In the genomic region with DNA sequence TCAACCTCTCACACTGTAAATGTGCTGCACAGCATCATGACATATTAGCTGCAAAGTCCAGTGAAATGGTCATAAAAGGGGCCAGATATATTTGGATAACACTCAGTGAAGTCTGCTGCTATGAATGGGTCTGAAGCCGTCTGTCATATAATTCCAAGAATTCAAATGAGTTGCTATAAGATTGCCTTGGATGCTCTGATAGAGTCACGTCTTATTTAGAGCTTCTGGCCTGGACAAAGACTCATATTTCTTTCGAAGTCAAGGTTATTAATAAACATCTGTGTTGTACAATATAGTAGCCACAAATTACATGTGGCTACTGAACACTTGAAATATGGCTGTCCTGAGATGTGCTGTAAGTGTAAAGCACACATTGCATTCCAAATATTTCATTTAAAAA, we compare ENCODE assay signal across 27 cellular contexts. TPM values are rescaled to one million over a fixed set of nuclear protein-coding genes. Genes with fewer than 3 reads are reported as not detected.
"Had no signal": no experiment of that assay in that cellular context is flagged by ENCODE, and none has a peak within 500 bp of the region (broad histone marks: within the 10 kb centered on the region; RNA-seq: fewer than 3 reads in every experiment).

No MANE protein-coding gene starts in this region.

- H3K36me3 Mint-ChIP-seq: activated CD4-positive, alpha-beta memory T cell treated with anti-CD3 and anti-CD28 coated beads for 36 hours; activated naive CD4-positive, alpha-beta T cell treated with anti-CD3 and anti-CD28 coated beads, Interleukin-2, amount 10 ng/mL, durations not matched to agents 7 days and 5 days; activated naive CD4-positive, alpha-beta T cell treated with anti-CD3 and anti-CD28 coated beads, Interleukin-2, amount 50 U/mL, for 72 hours; activated naive CD8-positive, alpha-beta T cell treated with anti-CD3 and anti-CD28 coated beads, Interleukin-2, amount 10 ng/mL, durations not matched to agents 7 days and 5 days; T-cell had no signal

- H3K36me3 ChIP-seq: breast epithelium, cardiac muscle cell, colonic mucosa, esophagus squamous epithelium, WERI-Rb-1 had no signal

- H3K4me3 Mint-ChIP-seq: activated B cell treated with CpG ODN at 0.5 μM for 24 hours; activated CD4-positive, alpha-beta memory T cell treated with anti-CD3 and anti-CD28 coated beads for 36 hours; activated CD4-positive, alpha-beta T cell treated with anti-CD3 and anti-CD28 coated beads for 36 hours; activated CD4-positive, alpha-beta T cell treated with anti-CD3 and anti-CD28 coated beads, Interleukin-2, amount 10 ng/mL, durations not matched to agents 24 days and 14 days; activated naive CD4-positive, alpha-beta T cell treated with anti-CD3 and anti-CD28 coated beads, Interleukin-2, amount 10 ng/mL, durations not matched to agents 7 days and 5 days; activated naive CD8-positive, alpha-beta T cell treated with anti-CD3 and anti-CD28 coated beads, Interleukin-2, amount 10 ng/mL, durations not matched to agents 7 days and 5 days; activated T-cell treated with anti-CD3 and anti-CD28 coated beads, Interleukin-2, amount 50 U/mL, for 24 hours; activated T-cell treated with anti-CD3 and anti-CD28 coated beads, Interleukin-2, amount 50 U/mL, for 72 hours; brain; T-cell; T-helper 1 cell treated with Interleukin-12 subunit alpha and Interleukin-12 subunit beta and Interleukin-4 antibody, amounts not matched to agents 30 μg/mL and 1 μg/mL, for 36 hours had no signal

- DNase-seq: activated B cell treated with CpG ODN at 0.5 μM for 24 hours, activated gamma-delta T cell, cerebellar nuclear complex, esophagus squamous epithelium, foreskin melanocyte had no signal

- H3K4me3 ChIP-seq: ascending aorta, breast epithelium, cardiac muscle cell, colonic mucosa, esophagus squamous epithelium, gastroesophageal sphincter had no signal

- H3K27ac Mint-ChIP-seq: activated B cell treated with CpG ODN at 0.5 μM for 24 hours; activated CD4-positive, alpha-beta memory T cell treated with anti-CD3 and anti-CD28 coated beads for 36 hours; activated CD4-positive, alpha-beta T cell treated with anti-CD3 and anti-CD28 coated beads for 36 hours; activated CD4-positive, alpha-beta T cell treated with anti-CD3 and anti-CD28 coated beads, Interleukin-2, amount 10 ng/mL, durations not matched to agents 24 days and 14 days; activated naive CD4-positive, alpha-beta T cell treated with anti-CD3 and anti-CD28 coated beads, Interleukin-2, amount 10 ng/mL, durations not matched to agents 7 days and 5 days; activated naive CD4-positive, alpha-beta T cell treated with anti-CD3 and anti-CD28 coated beads, Interleukin-2, amount 50 U/mL, for 72 hours; activated naive CD8-positive, alpha-beta T cell treated with anti-CD3 and anti-CD28 coated beads, Interleukin-2, amount 10 ng/mL, durations not matched to agents 7 days and 5 days; activated T-cell treated with anti-CD3 and anti-CD28 coated beads, Interleukin-2, amount 50 U/mL, for 24 hours; activated T-cell treated with anti-CD3 and anti-CD28 coated beads, Interleukin-2, amount 50 U/mL, for 72 hours; T-cell; T-helper 1 cell treated with Interleukin-12 subunit alpha and Interleukin-12 subunit beta and Interleukin-4 antibody, amounts not matched to agents 30 μg/mL and 1 μg/mL, for 36 hours had no signal

- H3K9me3 ChIP-seq: ascending aorta, breast epithelium, colonic mucosa, esophagus squamous epithelium, gastroesophageal sphincter had no signal

- H3K4me1 Mint-ChIP-seq: activated B cell treated with CpG ODN at 0.5 μM for 24 hours; activated CD4-positive, alpha-beta T cell treated with anti-CD3 and anti-CD28 coated beads for 36 hours; activated CD4-positive, alpha-beta T cell treated with anti-CD3 and anti-CD28 coated beads, Interleukin-2, amount 10 ng/mL, durations not matched to agents 24 days and 14 days; activated naive CD4-positive, alpha-beta T cell treated with anti-CD3 and anti-CD28 coated beads, Interleukin-2, amount 10 ng/mL, durations not matched to agents 7 days and 5 days; activated naive CD8-positive, alpha-beta T cell treated with anti-CD3 and anti-CD28 coated beads, Interleukin-2, amount 10 ng/mL, durations not matched to agents 7 days and 5 days; T-cell had no signal

- H3K4me1 ChIP-seq: breast epithelium, colonic mucosa had no signal

- H3K27ac ChIP-seq: breast epithelium, cardiac muscle cell, colonic mucosa, epithelial cell of prostate, gastroesophageal sphincter, WERI-Rb-1 had no signal

- H3K27me3 Mint-ChIP-seq: activated B cell treated with CpG ODN at 0.5 μM for 24 hours; activated naive CD4-positive, alpha-beta T cell treated with anti-CD3 and anti-CD28 coated beads, Interleukin-2, amount 10 ng/mL, durations not matched to agents 7 days and 5 days; brain had no signal

- H3K27me3 ChIP-seq: ascending aorta, breast epithelium, cardiac muscle cell, colonic mucosa, esophagus squamous epithelium, gastroesophageal sphincter had no signal

- H3K9me3 Mint-ChIP-seq: activated CD4-positive, alpha-beta memory T cell treated with anti-CD3 and anti-CD28 coated beads for 36 hours; activated CD4-positive, alpha-beta T cell treated with anti-CD3 and anti-CD28 coated beads, Interleukin-2, amount 10 ng/mL, durations not matched to agents 24 days and 14 days; activated naive CD4-positive, alpha-beta T cell treated with anti-CD3 and anti-CD28 coated beads, Interleukin-2, amount 10 ng/mL, durations not matched to agents 7 days and 5 days; activated naive CD4-positive, alpha-beta T cell treated with anti-CD3 and anti-CD28 coated beads, Interleukin-2, amount 50 U/mL, for 72 hours; activated naive CD8-positive, alpha-beta T cell treated with anti-CD3 and anti-CD28 coated beads, Interleukin-2, amount 10 ng/mL, durations not matched to agents 7 days and 5 days; activated T-cell treated with anti-CD3 and anti-CD28 coated beads, Interleukin-2, amount 50 U/mL, for 24 hours; activated T-cell treated with anti-CD3 and anti-CD28 coated beads, Interleukin-2, amount 50 U/mL, for 72 hours; T-cell had no signal

RNA-seq across cellular contexts. Expression of a gene that starts 54.4 kb away (rescaled TPM):
- total RNA-seq: activated B cell treated with CpG ODN at 0.5 μM for 24 hours; activated CD4-positive, alpha-beta memory T cell treated with anti-CD3 and anti-CD28 coated beads for 36 hours; activated CD4-positive, alpha-beta T cell treated with anti-CD3 and anti-CD28 coated beads for 36 hours; activated CD4-positive, alpha-beta T cell treated with anti-CD3 and anti-CD28 coated beads, Interleukin-2, amount 10 ng/mL, durations not matched to agents 24 days and 14 days; activated naive CD4-positive, alpha-beta T cell treated with anti-CD3 and anti-CD28 coated beads, Interleukin-2, amount 50 U/mL, for 72 hours; activated naive CD8-positive, alpha-beta T cell treated with anti-CD3 and anti-CD28 coated beads, Interleukin-2, amount 10 ng/mL, durations not matched to agents 7 days and 5 days; activated T-cell treated with anti-CD3 and anti-CD28 coated beads, Interleukin-2, amount 50 U/mL, for 72 hours; cardiac muscle cell; colonic mucosa; dermis microvascular lymphatic vessel endothelial cell; endothelial cell of umbilical vein; glomerular endothelial cell; T-cell; T-helper 2 cell treated with Interferon-gamma antibody and Interleukin-4, amounts not matched to agents 100 ng/mL and 5 ng/mL, for 36 hours had no signal
- polyA plus RNA-seq: cardiac muscle cell had no signal
